In the genomic region with DNA sequence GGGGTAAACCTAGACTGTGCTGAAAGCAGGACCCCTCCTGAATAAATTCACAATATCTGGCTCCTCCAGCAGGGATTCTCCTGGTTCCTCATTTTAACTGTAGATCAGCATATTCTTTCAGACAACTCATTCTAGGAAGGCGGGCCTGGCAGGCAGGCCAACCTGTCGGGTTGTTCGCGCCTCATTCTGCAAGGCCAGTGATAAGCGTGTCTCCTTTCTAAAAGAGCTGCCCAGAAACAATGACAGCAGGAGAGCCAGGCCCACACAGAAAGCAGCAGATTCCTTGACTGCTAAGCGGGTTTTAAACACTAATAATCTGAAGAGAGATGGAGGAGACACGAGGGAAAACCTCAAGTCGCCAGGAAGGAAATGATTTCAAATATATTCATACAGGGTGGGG, we compare ENCODE assay signal across 1 cellular context.
TF ChIP-seq lines count a peak whose summit lies in the region.

No MANE protein-coding gene starts in this region.

TF ChIP-seq in HepG2, 621 proteins besides CTCF, POLR2A, EP300 and RAD21 (continued from another document):
- TF ChIP-seq, protein P1, sequence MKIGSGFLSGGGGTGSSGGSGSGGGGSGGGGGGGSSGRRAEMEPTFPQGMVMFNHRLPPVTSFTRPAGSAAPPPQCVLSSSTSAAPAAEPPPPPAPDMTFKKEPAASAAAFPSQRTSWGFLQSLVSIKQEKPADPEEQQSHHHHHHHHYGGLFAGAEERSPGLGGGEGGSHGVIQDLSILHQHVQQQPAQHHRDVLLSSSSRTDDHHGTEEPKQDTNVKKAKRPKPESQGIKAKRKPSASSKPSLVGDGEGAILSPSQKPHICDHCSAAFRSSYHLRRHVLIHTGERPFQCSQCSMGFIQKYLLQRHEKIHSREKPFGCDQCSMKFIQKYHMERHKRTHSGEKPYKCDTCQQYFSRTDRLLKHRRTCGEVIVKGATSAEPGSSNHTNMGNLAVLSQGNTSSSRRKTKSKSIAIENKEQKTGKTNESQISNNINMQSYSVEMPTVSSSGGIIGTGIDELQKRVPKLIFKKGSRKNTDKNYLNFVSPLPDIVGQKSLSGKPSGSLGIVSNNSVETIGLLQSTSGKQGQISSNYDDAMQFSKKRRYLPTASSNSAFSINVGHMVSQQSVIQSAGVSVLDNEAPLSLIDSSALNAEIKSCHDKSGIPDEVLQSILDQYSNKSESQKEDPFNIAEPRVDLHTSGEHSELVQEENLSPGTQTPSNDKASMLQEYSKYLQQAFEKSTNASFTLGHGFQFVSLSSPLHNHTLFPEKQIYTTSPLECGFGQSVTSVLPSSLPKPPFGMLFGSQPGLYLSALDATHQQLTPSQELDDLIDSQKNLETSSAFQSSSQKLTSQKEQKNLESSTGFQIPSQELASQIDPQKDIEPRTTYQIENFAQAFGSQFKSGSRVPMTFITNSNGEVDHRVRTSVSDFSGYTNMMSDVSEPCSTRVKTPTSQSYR (CRISPR knock-in tag; IDR thresholded peaks at IDR 0.05; ENCODE audit: borderline replicate concordance), result no peak
- no peak for TF ChIP-seq CREB1 (IDR thresholded peaks at IDR 0.05)
- no peak for TF ChIP-seq CREB1 (CRISPR knock-in tag; IDR thresholded peaks at IDR 0.05)
- no peak for TF ChIP-seq HNF4A (CRISPR knock-in tag; IDR thresholded peaks at IDR 0.05)
- TF ChIP-seq ZNF251 (CRISPR knock-in tag; IDR thresholded peaks at IDR 0.05), result no peak
- TF ChIP-seq CBX2 (IDR thresholded peaks at IDR 0.05; ENCODE audit: low read depth, low read length), result no peak
- TF ChIP-seq CBX2 (CRISPR knock-in tag; IDR thresholded peaks at IDR 0.05; ENCODE audit: low read depth), result no peak
- no peak for TF ChIP-seq ZNF570 (CRISPR knock-in tag; IDR thresholded peaks at IDR 0.05; ENCODE audit: borderline replicate concordance)
- TF ChIP-seq, protein P2, sequence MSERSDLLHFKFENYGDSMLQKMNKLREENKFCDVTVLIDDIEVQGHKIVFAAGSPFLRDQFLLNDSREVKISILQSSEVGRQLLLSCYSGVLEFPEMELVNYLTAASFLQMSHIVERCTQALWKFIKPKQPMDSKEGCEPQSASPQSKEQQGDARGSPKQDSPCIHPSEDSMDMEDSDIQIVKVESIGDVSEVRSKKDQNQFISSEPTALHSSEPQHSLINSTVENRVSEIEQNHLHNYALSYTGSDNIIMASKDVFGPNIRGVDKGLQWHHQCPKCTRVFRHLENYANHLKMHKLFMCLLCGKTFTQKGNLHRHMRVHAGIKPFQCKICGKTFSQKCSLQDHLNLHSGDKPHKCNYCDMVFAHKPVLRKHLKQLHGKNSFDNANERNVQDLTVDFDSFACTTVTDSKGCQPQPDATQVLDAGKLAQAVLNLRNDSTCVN (CRISPR knock-in tag; IDR thresholded peaks at IDR 0.05; ENCODE audit: borderline replicate concordance), result no peak
- TF ChIP-seq ZNF496 (CRISPR knock-in tag; IDR thresholded peaks at IDR 0.05; ENCODE audit: insufficient replicate concordance), result no peak
